8 cellular contexts compared by ENCODE assay signal in the genomic region with DNA sequence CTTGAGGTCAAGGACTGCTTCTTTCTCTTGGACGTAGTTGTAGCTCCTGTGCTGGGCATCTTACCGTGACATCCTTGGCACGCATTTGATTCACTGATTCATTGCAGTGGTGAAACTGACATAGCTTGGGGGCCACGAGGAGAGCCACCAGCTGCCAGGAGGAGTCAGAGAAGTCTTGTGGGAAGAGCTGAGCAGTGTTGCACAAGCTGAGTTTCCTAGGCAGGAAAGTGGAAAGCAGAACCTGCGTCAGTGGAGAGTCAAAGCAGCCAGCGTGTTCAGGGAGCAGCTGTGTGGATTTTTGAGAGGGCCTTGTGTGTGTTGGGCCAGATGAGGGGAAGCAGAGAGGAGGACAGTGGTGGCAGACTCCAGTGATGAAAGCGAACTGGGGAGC. TPM values are rescaled to one million over a fixed set of nuclear protein-coding genes. Genes with fewer than 3 reads are reported as not detected.
DNase-seq lines count a peak whose midpoint lies in the region; ATAC-seq and TF ChIP-seq lines count a peak whose summit lies in the region.

No MANE protein-coding gene starts in this region.

- no peak overlapping the region for H2AFZ ChIP-seq in GM23338

- no peak for TF ChIP-seq POLR2A in testis (IDR thresholded peaks at IDR 0.05)

- H3K27me3 ChIP-seq in GM23338 (ENCODE audit: insufficient read depth) (no peaks in the 10 kb centered on the region), testis (no peaks in the 10 kb centered on the region)

- H3K27me3 Mint-ChIP-seq in GM23338 (ENCODE audit: insufficient read depth, low read depth, poor library complexity), result peaks cover 2% of the 10 kb centered on the region
- no peaks in the 10 kb centered on the region for H3K27me3 Mint-ChIP-seq in activated naive CD8-positive, alpha-beta T cell

- no peaks in the 10 kb centered on the region for H3K9me2 ChIP-seq in GM23338 (ENCODE audit: insufficient read depth)

- peaks cover 9% of the 10 kb centered on the region for H3K4me1 ChIP-seq in GM23338 (ENCODE audit: insufficient read depth)
- H3K4me1 ChIP-seq in testis, result no peaks in the 10 kb centered on the region

- H3K36me3 ChIP-seq in GM23338 (ENCODE audit: insufficient read depth), result no peaks in the 10 kb centered on the region
- H3K36me3 ChIP-seq in testis (ENCODE audit: low read depth, missing control alignments), result no peaks in the 10 kb centered on the region

- no peaks in the 10 kb centered on the region for H3K9me3 ChIP-seq in testis

- 67 to 72% methylated on average over 7 of the region's 7 CpGs for WGBS in testis, 2 donors

- no peak overlapping the region for H3K4me3 Mint-ChIP-seq in GM23338
- H3K4me3 Mint-ChIP-seq in activated naive CD8-positive, alpha-beta T cell, result peak overlapping the region; percentile 70

- H3K79me2 ChIP-seq in GM23338 (replicated peaks; ENCODE audit: insufficient read depth), result no peaks in the 10 kb centered on the region; the same call in 1 of the 2 replicates

- peaks cover 36% of the 10 kb centered on the region for H3K4me1 Mint-ChIP-seq in GM23338
- H3K4me1 Mint-ChIP-seq in activated naive CD8-positive, alpha-beta T cell (ENCODE audit: low read depth), result peaks cover 94% of the 10 kb centered on the region

- H3K4me3 ChIP-seq in GM23338 (no peak overlapping the region), testis (no peak overlapping the region)

- H3K9me3 Mint-ChIP-seq in GM23338, result no peaks in the 10 kb centered on the region
- no peaks in the 10 kb centered on the region for H3K9me3 Mint-ChIP-seq in activated naive CD8-positive, alpha-beta T cell (ENCODE audit: low read depth)

- peaks cover 5% of the 10 kb centered on the region for H4K20me1 ChIP-seq in GM23338 (replicated peaks; ENCODE audit: insufficient read depth)

- intact Hi-C loops in testis (cut with DNase I; ENCODE audit: low total_unique reads), result no loop called here

- H3K27ac ChIP-seq in GM23338 (ENCODE audit: low read depth), result no peak overlapping the region
- H3K27ac ChIP-seq in testis, result no peak overlapping the region

- peaks cover 12% of the 10 kb centered on the region; the same call in 2 of the 3 replicates for H3K36me3 Mint-ChIP-seq in GM23338 (ENCODE audit: low read depth)
- H3K36me3 Mint-ChIP-seq in activated naive CD8-positive, alpha-beta T cell, result peaks cover 32% of the 10 kb centered on the region

- ATAC-seq in GM23338 (no peak), HG02798 (IDR thresholded peaks at IDR 0.05; ENCODE audit: poor library complexity, unreplicated experiment) (no peak)

- H3K27ac Mint-ChIP-seq in GM23338, result peak overlapping the region; percentile 42; the same call in 1 of the 2 replicates
- H3K27ac Mint-ChIP-seq in activated naive CD8-positive, alpha-beta T cell, result peak overlapping the region; percentile 98

- DNase-seq in ACHN (peak; percentile 92), GM23338 (ENCODE audit: low spot score) (no peak), hippocampal formation (lab: John Stamatoyannopoulos, UW) (peak; percentile 31 to 51), testis (peak; percentile 53), GM19240 (ENCODE audit: insufficient read length, low spot score) (no peak)
- DNase-seq in stimulated activated naive CD4-positive, alpha-beta T cell treated with Interleukin-2 at 50 U/mL for 16 hours (lab: John Stamatoyannopoulos, UW), result no peak

- no peak overlapping the region for H3K4me2 ChIP-seq in GM23338

- in situ Hi-C loops in ACHN (cut with HindIII; ENCODE audit: low pct_ligation_motif_present, low pct_unique_long_range_greater_than_20kb, low sequenced_read_pairs), result no loop called here

- TF ChIP-seq CTCF in GM23338 (conservative IDR thresholded peaks at IDR 0.05; ENCODE audit: low read depth in 2 of 2) (no peak), testis (IDR thresholded peaks at IDR 0.05) (no peak)

- H3F3A ChIP-seq in GM23338 (replicated peaks; ENCODE audit: low read depth), result no peaks in the 10 kb centered on the region

TF ChIP-seq in GM23338, 12 proteins besides CTCF, POLR2A, EP300 and RAD21:
- TF ChIP-seq, protein P1, sequence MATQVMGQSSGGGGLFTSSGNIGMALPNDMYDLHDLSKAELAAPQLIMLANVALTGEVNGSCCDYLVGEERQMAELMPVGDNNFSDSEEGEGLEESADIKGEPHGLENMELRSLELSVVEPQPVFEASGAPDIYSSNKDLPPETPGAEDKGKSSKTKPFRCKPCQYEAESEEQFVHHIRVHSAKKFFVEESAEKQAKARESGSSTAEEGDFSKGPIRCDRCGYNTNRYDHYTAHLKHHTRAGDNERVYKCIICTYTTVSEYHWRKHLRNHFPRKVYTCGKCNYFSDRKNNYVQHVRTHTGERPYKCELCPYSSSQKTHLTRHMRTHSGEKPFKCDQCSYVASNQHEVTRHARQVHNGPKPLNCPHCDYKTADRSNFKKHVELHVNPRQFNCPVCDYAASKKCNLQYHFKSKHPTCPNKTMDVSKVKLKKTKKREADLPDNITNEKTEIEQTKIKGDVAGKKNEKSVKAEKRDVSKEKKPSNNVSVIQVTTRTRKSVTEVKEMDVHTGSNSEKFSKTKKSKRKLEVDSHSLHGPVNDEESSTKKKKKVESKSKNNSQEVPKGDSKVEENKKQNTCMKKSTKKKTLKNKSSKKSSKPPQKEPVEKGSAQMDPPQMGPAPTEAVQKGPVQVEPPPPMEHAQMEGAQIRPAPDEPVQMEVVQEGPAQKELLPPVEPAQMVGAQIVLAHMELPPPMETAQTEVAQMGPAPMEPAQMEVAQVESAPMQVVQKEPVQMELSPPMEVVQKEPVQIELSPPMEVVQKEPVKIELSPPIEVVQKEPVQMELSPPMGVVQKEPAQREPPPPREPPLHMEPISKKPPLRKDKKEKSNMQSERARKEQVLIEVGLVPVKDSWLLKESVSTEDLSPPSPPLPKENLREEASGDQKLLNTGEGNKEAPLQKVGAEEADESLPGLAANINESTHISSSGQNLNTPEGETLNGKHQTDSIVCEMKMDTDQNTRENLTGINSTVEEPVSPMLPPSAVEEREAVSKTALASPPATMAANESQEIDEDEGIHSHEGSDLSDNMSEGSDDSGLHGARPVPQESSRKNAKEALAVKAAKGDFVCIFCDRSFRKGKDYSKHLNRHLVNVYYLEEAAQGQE (IDR thresholded peaks at IDR 0.05; ENCODE audit: unreplicated experiment), result no peak

RNA-seq across cellular contexts. Expression of a gene that starts 5.3 kb away (rescaled TPM):
- total RNA-seq in GM23338 (2014; rRNA removed; shearing (Covaris generic)), result not detected in 2 replicates
- polyA plus RNA-seq in GM23338 (2016; fragmentation: Nextera tagmentation; extraction: Ambion mirVana) (0.78 and 0.92 TPM in 2 replicates), testis (ENCODE audit: insufficient read depth, low read depth, low replicate concordance) (2.3 TPM)
- total RNA-seq in testis, result 1 to 10 TPM in 1 of 2 donors, under 1 TPM in 1; 0.39 to 6.9 TPM

RNA-seq across cellular contexts. Expression of a gene that starts 54.3 kb away (rescaled TPM):
- total RNA-seq in GM23338 (2014; rRNA removed; shearing (Covaris generic)), result not detected in 2 replicates
- polyA plus RNA-seq in GM23338 (2016; fragmentation: Nextera tagmentation; extraction: Ambion mirVana) (2.6 and 3.0 TPM in 2 replicates), testis (ENCODE audit: insufficient read depth, low read depth, low replicate concordance) (18.0 TPM)
- total RNA-seq in testis, result 10 to 100 TPM in 1 of 2 donors, 1 to 10 TPM in 1; 8.5 to 16.6 TPM

Comparison
In these comparisons a context has a peak if more than half of its experiments do, and no peak if none do; other contexts are left out.
1. DNase-seq: peak in ACHN (single experiment), hippocampal formation (2 of 2) and testis (single experiment); none in GM23338 (single experiment), stimulated activated naive CD4-positive, alpha-beta T cell treated with Interleukin-2 at 50 U/mL for 16 hours (single experiment) and GM19240 (single experiment).